2 cellular contexts compared by ENCODE assay signal in the genomic region with DNA sequence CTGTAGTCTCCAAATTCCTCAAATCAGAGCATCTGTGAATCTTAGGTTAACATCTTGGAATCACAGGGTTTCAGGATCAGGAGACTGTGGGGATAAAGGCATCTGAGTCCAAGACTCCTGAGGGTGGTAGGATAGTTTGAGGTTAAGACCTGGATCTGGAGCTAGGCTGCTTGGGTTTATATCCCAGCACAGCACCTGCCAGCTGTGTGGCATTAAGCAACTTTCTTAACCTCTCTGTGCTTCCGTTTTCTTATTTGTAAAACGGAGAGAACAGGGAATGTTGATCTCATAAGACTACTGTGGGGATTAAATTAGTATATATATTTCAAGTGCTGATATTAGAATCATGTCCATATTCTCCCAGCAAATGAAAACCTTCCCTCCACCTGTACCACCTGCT.
TF ChIP-seq lines count a peak whose summit lies in the region.

No MANE protein-coding gene starts in this region.

TF ChIP-seq in HEK293, 187 proteins besides CTCF, POLR2A, EP300 and RAD21:
- TF ChIP-seq EGR2 (tag by site-specific recombination; IDR thresholded peaks at IDR 0.05; ENCODE audit: low read depth), result no peak
- peak; percentile 70; the same call in 1 of the 2 replicates for TF ChIP-seq ZNF768 (tag by site-specific recombination; IDR thresholded peaks at IDR 0.05)
TF ChIP-seq in HEK293: peak in this region for 1.

TF ChIP-seq in H1, 55 proteins besides CTCF, POLR2A, EP300 and RAD21:
- TF ChIP-seq SP4 (IDR thresholded peaks at IDR 0.05; ENCODE audit: low read length) (no peak), KDM1A (IDR thresholded peaks at IDR 0.05; ENCODE audit: borderline replicate concordance, low read length) (0 out of 2 replicates have a peak, but pooled peaks have one; percentile 13)
